ENCODE assay signal across 10 cellular contexts in the genomic region with DNA sequence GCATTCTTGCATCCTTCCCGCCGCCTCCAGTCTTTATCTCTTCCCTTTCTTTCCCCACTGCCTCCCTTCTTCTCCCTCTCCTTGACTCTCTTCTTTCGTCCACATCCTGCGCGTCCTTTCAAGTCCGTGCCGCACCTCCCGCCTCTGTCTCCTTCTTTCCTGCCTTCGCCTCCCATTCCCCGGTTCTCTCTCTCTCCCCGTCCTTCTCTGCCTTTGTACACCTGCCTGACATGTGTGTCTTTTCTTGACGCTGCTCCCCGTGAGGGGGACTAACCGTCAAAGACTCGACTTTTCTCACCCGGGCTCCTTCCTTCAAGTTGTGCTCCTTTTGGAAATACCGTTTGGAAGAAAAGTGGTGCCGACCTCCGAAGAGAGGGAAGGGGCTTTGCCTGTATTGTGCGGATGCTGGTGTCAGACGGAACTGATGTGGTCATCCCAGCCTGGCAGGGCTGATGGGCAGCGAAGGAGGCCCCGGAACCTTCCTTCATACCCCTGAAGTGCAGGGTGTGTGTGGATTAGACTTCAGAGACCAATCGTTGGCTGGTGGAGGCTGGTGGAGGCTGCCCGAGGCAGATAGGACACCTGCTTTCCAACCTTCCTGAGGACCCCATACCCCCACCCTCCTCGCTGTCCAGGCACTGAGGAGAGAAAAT. TPM values are rescaled to one million over a fixed set of nuclear protein-coding genes. Genes with fewer than 3 reads are reported as not detected.
A peak's percentile ranks its signal among the peaks of the same experiment; 100 is the strongest.
DNase-seq lines count a peak whose midpoint lies in the region; ATAC-seq and TF ChIP-seq lines count a peak whose summit lies in the region.
"Had no signal": no experiment of that assay in that cellular context is flagged by ENCODE, and none has a peak within 500 bp of the region (broad histone marks: within the 10 kb centered on the region; RNA-seq: fewer than 3 reads in every experiment).

No MANE protein-coding gene starts in this region.

- no peak overlapping the region for H3K27ac ChIP-seq in RWPE2 (ENCODE audit: poor library complexity, severe bottlenecking)
- no peak overlapping the region for H3K27ac ChIP-seq in fibroblast of lung (ENCODE audit: insufficient read depth, low read length)
- no peak overlapping the region for H3K27ac ChIP-seq in parathyroid adenoma

- H3K4me1 ChIP-seq in RWPE2 (ENCODE audit: insufficient read depth, poor library complexity, severe bottlenecking) (no peaks in the 10 kb centered on the region), fibroblast of lung (ENCODE audit: control insufficient read depth, extremely low read depth, insufficient read depth, low read length) (peaks cover 4% of the 10 kb centered on the region), parathyroid adenoma (no peaks in the 10 kb centered on the region)

- no peaks in the 10 kb centered on the region for H3K79me2 ChIP-seq in fibroblast of lung (ENCODE audit: control insufficient read depth, insufficient read depth, low read length)
- no peaks in the 10 kb centered on the region for H3K79me2 ChIP-seq in parathyroid adenoma

- H3K27me3 ChIP-seq in RWPE2 (ENCODE audit: insufficient read depth, poor library complexity, severe bottlenecking) = peaks cover 59% of the 10 kb centered on the region
- peaks cover 34% of the 10 kb centered on the region for H3K27me3 ChIP-seq in fibroblast of lung (ENCODE audit: control insufficient read depth, insufficient read depth, low read length)
- no peaks in the 10 kb centered on the region for H3K27me3 ChIP-seq in parathyroid adenoma (ENCODE audit: control insufficient read depth, insufficient read depth, low read length)

- no peaks in the 10 kb centered on the region for H3K9me3 ChIP-seq in RWPE2 (ENCODE audit: severe bottlenecking)
- H3K9me3 ChIP-seq in fibroblast of lung (ENCODE audit: control insufficient read depth, insufficient read depth, low read depth, low read length) = no peaks in the 10 kb centered on the region
- H3K9me3 ChIP-seq in parathyroid adenoma (ENCODE audit: control insufficient read depth, low read length) = no peaks in the 10 kb centered on the region

- H3K4me2 ChIP-seq in fibroblast of lung (ENCODE audit: extremely low read depth, insufficient read depth, low read length) = peak overlapping the region; percentile 90
- H3K4me2 ChIP-seq in parathyroid adenoma (ENCODE audit: low read length) = peak overlapping the region; percentile 70

- TF ChIP-seq CTCF in RWPE2 (IDR thresholded peaks at IDR 0.05; ENCODE audit: poor library complexity, severe bottlenecking) = no peak
- TF ChIP-seq CTCF in fibroblast of lung (conservative IDR thresholded peaks at IDR 0.05 in 1 of 2, IDR thresholded peaks at IDR 0.05 in 1 of 2; ENCODE audit: low read depth in 1 of 2, low read length in 2 of 2) = no peak
- no peak for TF ChIP-seq CTCF in parathyroid adenoma (IDR thresholded peaks at IDR 0.05)

- DNase-seq in EL = peak; percentile 25
- DNase-seq in RWPE2 (ENCODE audit: low spot score) = no peak
- peak in 1 of 2 donors; percentile 17 for DNase-seq in fibroblast of lung (ENCODE audit: low read depth in 2 of 2)
- DNase-seq in mucosa of gallbladder (ENCODE audit: low spot score) = no peak
- DNase-seq in T-helper 9 cell = no peak
- DNase-seq in COLO668 (lab: John Stamatoyannopoulos, UW; ENCODE audit: unreplicated experiment) = no peak
- no peak for DNase-seq in occipital lobe (lab: John Stamatoyannopoulos, UW)
- DNase-seq: left cardiac atrium had no signal

- no peak overlapping the region for H3K9ac ChIP-seq in fibroblast of lung (ENCODE audit: insufficient read depth, low read length)
- H3K9ac ChIP-seq in parathyroid adenoma = no peak overlapping the region

- peak; percentile 28; the same call in 1 of the 3 replicates for ATAC-seq in RWPE2 (ENCODE audit: low read depth)

- H3K36me3 ChIP-seq in RWPE2 (ENCODE audit: low read depth) (no peaks in the 10 kb centered on the region), fibroblast of lung (ENCODE audit: control insufficient read depth, insufficient read depth, low read length) (no peaks in the 10 kb centered on the region), parathyroid adenoma (ENCODE audit: control insufficient read depth, insufficient read depth, low read length) (no peaks in the 10 kb centered on the region)

- peak overlapping the region; percentile 63 for H2AFZ ChIP-seq in fibroblast of lung (ENCODE audit: low read length)
- peak overlapping the region; percentile 54 for H2AFZ ChIP-seq in parathyroid adenoma

- peak overlapping the region; percentile 36 for H3K4me3 ChIP-seq in RWPE2 (ENCODE audit: severe bottlenecking)
- H3K4me3 ChIP-seq in fibroblast of lung (replicated peaks in 1 of 4; ENCODE audit: control extremely low read depth in 1 of 4, insufficient read depth in 1 of 4, low read depth in 3 of 4, low read length in 4 of 4) = peak overlapping the region; percentile 29 to 47 (median 38)
- H3K4me3 ChIP-seq in parathyroid adenoma (ENCODE audit: low read depth, low read length) = peak overlapping the region; percentile 31

- no peaks in the 10 kb centered on the region for H4K20me1 ChIP-seq in fibroblast of lung (ENCODE audit: control insufficient read depth, extremely low read depth, insufficient read depth, low read length)

RNA-seq across cellular contexts. Expression of a gene that starts 0.9 kb away (rescaled TPM):
- total RNA-seq in fibroblast of lung (0.26 and 1.5 TPM in 2 replicates), mucosa of gallbladder (2.7 TPM), occipital lobe (25.1 TPM)
- polyA plus RNA-seq in fibroblast of lung = 0.63 and 6.9 TPM in 2 replicates
- polyA plus RNA-seq in fibroblast of lung (2012) = 0.63 and 6.2 TPM in 2 replicates
- 1.8 and 13.0 TPM in 2 replicates for polyA minus RNA-seq in fibroblast of lung (ENCODE audit: low replicate concordance)
- total RNA-seq: HT1080 had no signal
